9 cellular contexts compared by ENCODE assay signal in the genomic region with DNA sequence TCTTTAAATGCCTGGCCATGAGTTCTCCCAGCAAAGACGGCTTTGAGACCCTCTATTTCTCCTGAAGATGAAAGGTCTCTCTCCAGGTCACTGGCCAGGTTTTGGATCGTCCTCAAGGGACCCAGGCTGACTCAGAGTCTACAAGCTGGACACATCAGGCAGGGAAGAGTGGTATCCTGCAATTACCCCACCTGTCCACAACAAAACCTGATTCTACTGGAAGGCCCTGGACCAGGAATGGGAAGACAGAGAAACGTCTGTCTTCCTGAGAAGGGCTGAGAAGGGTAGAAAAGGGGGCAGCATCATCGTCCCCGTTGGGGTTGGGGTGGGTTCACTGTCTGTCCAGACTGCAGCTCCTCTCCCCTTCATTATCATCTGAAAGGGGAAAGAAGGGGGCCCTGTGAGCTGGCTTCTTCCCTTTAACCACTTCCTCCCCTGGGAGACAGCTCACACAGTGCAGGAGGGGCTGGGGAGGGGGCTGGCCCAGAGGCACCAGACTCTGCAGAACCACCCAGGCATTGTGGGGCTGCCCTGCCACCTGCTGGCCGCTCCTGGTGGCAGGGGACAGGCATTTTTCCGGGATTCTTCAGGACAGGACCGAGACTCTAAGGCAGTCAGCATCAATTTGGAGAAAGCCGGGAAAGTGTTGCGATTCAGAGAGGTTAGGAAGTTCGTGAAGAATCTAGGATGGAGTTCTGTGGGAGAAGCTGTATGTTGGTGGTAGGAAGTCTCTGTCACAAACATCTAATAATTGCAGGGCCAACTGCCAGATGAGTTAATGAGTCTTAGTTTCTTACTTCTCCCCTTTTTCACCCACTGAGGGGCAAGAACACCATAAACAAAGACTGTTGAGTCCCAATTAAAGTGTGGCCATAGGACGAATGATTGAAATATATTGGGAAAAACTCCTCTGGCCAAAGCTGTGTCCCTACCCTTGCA. TPM values are rescaled to one million over a fixed set of nuclear protein-coding genes. Genes with fewer than 3 reads are reported as not detected.
DNase-seq lines count a peak whose midpoint lies in the region; ATAC-seq and TF ChIP-seq lines count a peak whose summit lies in the region.
"Had no signal": no experiment of that assay in that cellular context is flagged by ENCODE, and none has a peak within 500 bp of the region (broad histone marks: within the 10 kb centered on the region; RNA-seq: fewer than 3 reads in every experiment).

No MANE protein-coding gene starts in this region.

- no peaks in the 10 kb centered on the region for H3K36me3 ChIP-seq in prostate gland

- H3K27ac ChIP-seq in prostate gland, result no peak overlapping the region

- TF ChIP-seq CTCF in prostate gland (IDR thresholded peaks at IDR 0.05), result peak; percentile 77 to 87 (median 87)

- no peak for TF ChIP-seq POLR2A in prostate gland (IDR thresholded peaks at IDR 0.05)

- H3K27me3 Mint-ChIP-seq in activated naive CD8-positive, alpha-beta T cell treated with anti-CD3 and anti-CD28 coated beads, Interleukin-2, amount 50 U/mL, for 24 hours, result peaks cover 2% of the 10 kb centered on the region

- no peaks in the 10 kb centered on the region for H3K9me3 ChIP-seq in prostate gland

- ATAC-seq in activated naive CD8-positive, alpha-beta T cell treated with anti-CD3 and anti-CD28 coated beads, Interleukin-2, amount 50 U/mL, for 24 hours, result peak; percentile 46
- ATAC-seq in left ventricle myocardium superior (peak; percentile 68), HG02973 (IDR thresholded peaks at IDR 0.05; ENCODE audit: unreplicated experiment) (no peak)

- WGBS in prostate gland, result 32% methylated on average over 12 of the region's 12 CpGs

- H3K27ac Mint-ChIP-seq in activated naive CD8-positive, alpha-beta T cell treated with anti-CD3 and anti-CD28 coated beads, Interleukin-2, amount 50 U/mL, for 24 hours, result no peak overlapping the region
- H3K27ac Mint-ChIP-seq: dendritic cell treated with granulocyte-macrophage colony-stimulating factor and Interleukin-4, amounts not matched to agents 40 ng/mL and 50 ng/mL, for 4 days had no signal

- H3K4me3 ChIP-seq in prostate gland, result no peak overlapping the region

- intact Hi-C loops in left ventricle myocardium superior (cut with micrococcal nuclease) (loop anchor here (5.0 kb wide), 1 partner anchor 473 kb away; no protein-coding TSS in a partner anchor), prostate gland (cut with DNase I) (loop anchor here (10.0 kb wide), 1 partner anchor 214 kb away; no protein-coding TSS in a partner anchor)

- no peaks in the 10 kb centered on the region for H3K4me1 ChIP-seq in prostate gland (replicated peaks)

- peaks cover 4% of the 10 kb centered on the region for H3K9me3 Mint-ChIP-seq in activated naive CD8-positive, alpha-beta T cell treated with anti-CD3 and anti-CD28 coated beads, Interleukin-2, amount 50 U/mL, for 24 hours
- H3K9me3 Mint-ChIP-seq: dendritic cell treated with granulocyte-macrophage colony-stimulating factor and Interleukin-4, amounts not matched to agents 40 ng/mL and 50 ng/mL, for 4 days had no signal

- no peak overlapping the region for H3K4me3 Mint-ChIP-seq in activated naive CD8-positive, alpha-beta T cell treated with anti-CD3 and anti-CD28 coated beads, Interleukin-2, amount 50 U/mL, for 24 hours
- H3K4me3 Mint-ChIP-seq: dendritic cell treated with granulocyte-macrophage colony-stimulating factor and Interleukin-4, amounts not matched to agents 40 ng/mL and 50 ng/mL, for 4 days had no signal

- no peaks in the 10 kb centered on the region for H3K36me3 Mint-ChIP-seq in activated naive CD8-positive, alpha-beta T cell treated with anti-CD3 and anti-CD28 coated beads, Interleukin-2, amount 50 U/mL, for 24 hours (ENCODE audit: low read depth)

- H3K4me1 Mint-ChIP-seq in activated naive CD8-positive, alpha-beta T cell treated with anti-CD3 and anti-CD28 coated beads, Interleukin-2, amount 50 U/mL, for 24 hours, result peaks cover 2% of the 10 kb centered on the region

- DNase-seq in activated gamma-delta T cell treated with Interleukin-2 at 50 U/mL for 16 hours, result peak; percentile 5
- DNase-seq in activated gamma-delta T cell (lab: John Stamatoyannopoulos, UW), result no peak
- peak; percentile 50 for DNase-seq in NOMO-1 treated with DMSO at 0.1 percent for 48 hours (lab: John Stamatoyannopoulos, UW; ENCODE audit: unreplicated experiment)
- DNase-seq in activated naive CD8-positive, alpha-beta T cell treated with anti-CD3 and anti-CD28 coated beads, Interleukin-2, amount 50 U/mL, for 24 hours, result peak; percentile 43
- DNase-seq in left ventricle myocardium superior, result peak; percentile 80
- DNase-seq in prostate gland (ENCODE audit: low spot score), result peak; percentile 39
- no peak for DNase-seq in NCI-H1048 (lab: John Stamatoyannopoulos, UW)

- no peaks in the 10 kb centered on the region for H3K27me3 ChIP-seq in prostate gland (replicated peaks; ENCODE audit: insufficient read depth)

RNA-seq across cellular contexts. Expression of a gene that starts 57.6 kb away (rescaled TPM):
- total RNA-seq in left ventricle myocardium superior (not detected), prostate gland (10 to 100 TPM in 1 of 2 donors, not detected in 1; 10.3 TPM)

Comparison
In these comparisons a context has a peak if more than half of its experiments do, and no peak if none do; other contexts are left out.
1. DNase-seq: peak in activated gamma-delta T cell treated with Interleukin-2 at 50 U/mL for 16 hours (single experiment), NOMO-1 treated with DMSO at 0.1 percent for 48 hours (single experiment), activated naive CD8-positive, alpha-beta T cell treated with anti-CD3 and anti-CD28 coated beads, Interleukin-2, amount 50 U/mL, for 24 hours (single experiment), left ventricle myocardium superior (single experiment) and prostate gland (single experiment); none in activated gamma-delta T cell (single experiment) and NCI-H1048 (single experiment).